ENCODE assay signal across 16 cellular contexts in the genomic region with DNA sequence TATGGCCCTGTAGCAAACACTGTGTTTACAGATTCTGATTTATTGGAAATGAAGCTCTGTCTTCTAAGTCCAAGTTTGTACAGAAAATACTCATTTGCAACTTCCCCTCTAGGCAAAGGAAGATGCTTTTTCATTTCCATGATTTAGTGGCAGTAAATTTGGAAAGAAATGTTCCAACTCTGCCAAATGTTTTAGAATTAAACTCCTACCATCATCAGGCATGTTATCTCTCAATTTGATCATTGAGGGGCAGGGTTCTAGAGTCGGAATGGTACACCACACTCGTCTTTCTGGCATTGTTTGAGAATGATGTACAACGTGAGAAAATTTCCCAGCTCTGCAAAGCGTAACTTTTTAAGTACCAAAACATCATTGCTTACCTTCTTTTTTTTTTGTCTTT.
DNase-seq lines count a peak whose midpoint lies in the region; ATAC-seq and TF ChIP-seq lines count a peak whose summit lies in the region.
"Had no signal": no experiment of that assay in that cellular context is flagged by ENCODE, and none has a peak within 500 bp of the region (broad histone marks: within the 10 kb centered on the region; RNA-seq: fewer than 3 reads in every experiment).

No MANE protein-coding gene starts in this region.

- H3K27me3 Mint-ChIP-seq in WTC11 (ENCODE audit: low read depth) = no peaks in the 10 kb centered on the region; the same call in 1 of the 2 replicates
- H3K27me3 Mint-ChIP-seq in Caco-2 (ENCODE audit: insufficient read depth, unreplicated experiment) = peaks cover 27% of the 10 kb centered on the region

- H3K4me3 Mint-ChIP-seq in WTC11 (no peak overlapping the region), Caco-2 (ENCODE audit: unreplicated experiment) (no peak overlapping the region)
- H3K4me3 Mint-ChIP-seq: CD4-positive, alpha-beta T cell; H9; IgD-negative memory B cell had no signal

- no peak for ATAC-seq in WTC11
- ATAC-seq: HepG2 had no signal

- H3K4me3 ChIP-seq in fibroblast of villous mesenchyme (ENCODE audit: low read depth, low read length) = no peak overlapping the region
- H3K4me3 ChIP-seq in Caco-2 (ENCODE audit: low read depth, low read length) = no peak overlapping the region

- H3K36me3 Mint-ChIP-seq in WTC11 (peaks cover 31% of the 10 kb centered on the region), Caco-2 (ENCODE audit: insufficient read depth, unreplicated experiment) (no peaks in the 10 kb centered on the region)
- H3K36me3 Mint-ChIP-seq: IgD-negative memory B cell had no signal

- H3K4me1 Mint-ChIP-seq in WTC11 (peaks cover 15% of the 10 kb centered on the region), Caco-2 (ENCODE audit: low read depth, unreplicated experiment) (no peaks in the 10 kb centered on the region)
- H3K4me1 Mint-ChIP-seq: IgD-negative memory B cell had no signal

- H3K27ac Mint-ChIP-seq in WTC11 = no peak overlapping the region
- H3K27ac Mint-ChIP-seq in Caco-2 (ENCODE audit: unreplicated experiment) = no peak overlapping the region
- H3K27ac Mint-ChIP-seq: CD4-positive, alpha-beta T cell; H9; IgD-negative memory B cell had no signal

- no peaks in the 10 kb centered on the region for H3K27me3 ChIP-seq in Caco-2 (replicated peaks; ENCODE audit: control insufficient read depth, insufficient read depth, low read length)
- H3K27me3 ChIP-seq: BE2C had no signal

- no peaks in the 10 kb centered on the region for H3K4me1 ChIP-seq in Caco-2
- H3K4me1 ChIP-seq: BE2C had no signal

- peak; percentile 28 for DNase-seq in AG08395 (ENCODE audit: low spot score)
- DNase-seq in EH (ENCODE audit: low read depth) = peak; percentile 91
- peak; percentile 47 for DNase-seq in M059J (ENCODE audit: low read depth)
- DNase-seq in fibroblast of villous mesenchyme (ENCODE audit: low read depth) = peak; percentile 87
- no peak for DNase-seq in WTC11 (ENCODE audit: low spot score)
- DNase-seq in Caco-2 = no peak
- DNase-seq in amygdala (lab: John Stamatoyannopoulos, UW) = no peak
- DNase-seq: 8988T; BE2C; CD4-positive, alpha-beta T cell; DMS153; DMS79; H9; KBM-7 had no signal

- CTCF ChIA-PET in WTC11 (lab: Charles Lee) = no interaction called here
- CTCF ChIA-PET in Caco-2 (lab: Charles Lee) = no interaction called here

- BruUV-seq in Caco-2 (replicated peaks; lab: Mats Ljungman, UMichigan) = no TSS peak

- H3K9me3 Mint-ChIP-seq in WTC11 (peaks cover 37% of the 10 kb centered on the region), Caco-2 (ENCODE audit: unreplicated experiment) (peaks cover 11% of the 10 kb centered on the region)

- no peak for TF ChIP-seq CTCF in fibroblast of villous mesenchyme (IDR thresholded peaks at IDR 0.05; ENCODE audit: insufficient read depth, low read depth, low read length)
- TF ChIP-seq CTCF in WTC11 (IDR thresholded peaks at IDR 0.05) = no peak
- TF ChIP-seq CTCF in Caco-2 (IDR thresholded peaks at IDR 0.05; ENCODE audit: insufficient read depth in 1 of 2, low read depth in 1 of 2, low read length in 1 of 2, severe bottlenecking in 1 of 2, unreplicated experiment in 1 of 2) = no peak

- H3K36me3 ChIP-seq in Caco-2 (ENCODE audit: control insufficient read depth, insufficient read depth, low read length) = no peaks in the 10 kb centered on the region
- H3K36me3 ChIP-seq: BE2C had no signal

- H3K9me3 ChIP-seq in Caco-2 = no peaks in the 10 kb centered on the region
- H3K9me3 ChIP-seq: BE2C had no signal

- intact Hi-C loops in Caco-2 (cut with micrococcal nuclease; ENCODE audit: unreplicated experiment) = no loop called here

- POLR2A ChIA-PET in WTC11 (lab: Charles Lee) = no interaction called here
- POLR2A ChIA-PET in Caco-2 (lab: Charles Lee) = no interaction called here

TF ChIP-seq in WTC11, 78 proteins besides CTCF, POLR2A, EP300 and RAD21:
- TF ChIP-seq ZNF396 (CRISPR knock-in tag; IDR thresholded peaks at IDR 0.05; ENCODE audit: borderline replicate concordance) = no peak

Comparison
In these comparisons a context has a peak if more than half of its experiments do, and no peak if none do; other contexts are left out.
1. DNase-seq: peak in AG08395 (single experiment), EH (single experiment), M059J (single experiment) and fibroblast of villous mesenchyme (single experiment); none in WTC11 (single experiment), Caco-2 (0 of 2) and amygdala (0 of 56).